In genomic region chr4:107826427-107826980, GRCh38 we compare ENCODE assay signal across 11 cellular contexts. TPM values are rescaled to one million over a fixed set of nuclear protein-coding genes. Genes with fewer than 3 reads are reported as not detected.
DNase-seq lines count a peak whose midpoint lies in the region; ATAC-seq, FAIRE-seq and TF ChIP-seq lines count a peak whose summit lies in the region.
"Had no signal": no experiment of that assay in that cellular context is flagged by ENCODE, and none has a peak within 500 bp of the region (broad histone marks: within the 10 kb centered on the region; RNA-seq: fewer than 3 reads in every experiment).

No MANE protein-coding gene starts in this region.

- 3% methylated on average over 5 of the region's 5 CpGs for WGBS in HepG2 (ENCODE audit: low lambda C conversion rate)

- H4K20me1 ChIP-seq in HepG2 (ENCODE audit: insufficient read depth, low read length): no peaks in the 10 kb centered on the region

- H3K36me3 ChIP-seq in HepG2 (replicated peaks in 1 of 2; ENCODE audit: control insufficient read depth in 1 of 2, insufficient read depth in 2 of 2, low read length in 2 of 2): no peaks in the 10 kb centered on the region
- no peaks in the 10 kb centered on the region for H3K36me3 ChIP-seq in subcutaneous abdominal adipose tissue (ENCODE audit: control insufficient read depth in 5 of 5, insufficient read depth in 5 of 5, low read length in 5 of 5)
- H3K36me3 ChIP-seq: adrenal gland had no signal

- TF ChIP-seq CTCF in HepG2 (CRISPR knock-in tag; IDR thresholded peaks at IDR 0.05): no peak

- TF ChIP-seq POLR2A in HepG2 (IDR thresholded peaks at IDR 0.05; ENCODE audit: insufficient read depth in 1 of 2, low read depth in 2 of 2, low read length in 2 of 2): no peak

- no TSS peak for BruUV-seq in HepG2 (replicated peaks; lab: Mats Ljungman, UMichigan)

- H3K4me1 ChIP-seq in HepG2 (ENCODE audit: insufficient read depth, low read length): peaks cover 28% of the 10 kb centered on the region
- H3K4me1 ChIP-seq in subcutaneous abdominal adipose tissue (ENCODE audit: control insufficient read depth in 5 of 5, insufficient read depth in 5 of 5, low read length in 5 of 5): peaks cover 0 to 19% (median 16%) of the 10 kb centered on the region in 5 donors

- H3K27ac ChIP-seq in caudate nucleus (ENCODE audit: low read depth, low read length) (peak overlapping the region; percentile 2), HepG2 (ENCODE audit: extremely low read length, insufficient read depth, low read length) (peak overlapping the region; percentile 30), subcutaneous abdominal adipose tissue (ENCODE audit: low read depth, low read length) (no peak overlapping the region)
- H3K27ac ChIP-seq: adrenal gland had no signal

- FAIRE-seq in HepG2 (lab: Jason Lieb, UNC): peak; percentile 23

- no peaks in the 10 kb centered on the region for H3K9me3 ChIP-seq in HepG2 (ENCODE audit: low read length)
- no peaks in the 10 kb centered on the region for H3K9me3 ChIP-seq in subcutaneous abdominal adipose tissue (ENCODE audit: control insufficient read depth in 5 of 5, low read length in 5 of 5)
- H3K9me3 ChIP-seq: adrenal gland had no signal

- H3K27me3 Mint-ChIP-seq in activated CD8-positive, alpha-beta T cell treated with anti-CD3 and anti-CD28 coated beads, Interleukin-2, amount 10 ng/mL, durations not matched to agents 7 days and 5 days (ENCODE audit: low read depth): peaks cover 58% of the 10 kb centered on the region

- no peak overlapping the region for H3K27ac Mint-ChIP-seq in activated CD8-positive, alpha-beta T cell treated with anti-CD3 and anti-CD28 coated beads, Interleukin-2, amount 10 ng/mL, durations not matched to agents 7 days and 5 days
- H3K27ac Mint-ChIP-seq: activated CD4-positive, alpha-beta T cell treated with anti-CD3 and anti-CD28 coated beads, Interleukin-2, amount 10 ng/mL, durations not matched to agents 7 days and 5 days had no signal

- H3K4me2 ChIP-seq in HepG2 (ENCODE audit: low read depth, low read length): peak overlapping the region; percentile 97

- peak overlapping the region; percentile 47; the same call in 1 of the 2 replicates for H3K9ac ChIP-seq in HepG2 (ENCODE audit: insufficient read depth, low read depth, low read length)
- H3K9ac ChIP-seq in subcutaneous abdominal adipose tissue (ENCODE audit: low read length in 5 of 5): peak overlapping the region in 1 of 5 donors; percentile 90

- intact Hi-C loops in HepG2 (cut with micrococcal nuclease; ENCODE audit: unreplicated experiment): loop anchor here (2.0 to 10.0 kb wide), 4 partner anchors 36 to 158 kb away; partner anchors contain the start of gene HADH

- no peaks in the 10 kb centered on the region for H3K79me2 ChIP-seq in HepG2 (ENCODE audit: insufficient read depth, low read length)

- H3K36me3 Mint-ChIP-seq in activated CD8-positive, alpha-beta T cell treated with anti-CD3 and anti-CD28 coated beads, Interleukin-2, amount 10 ng/mL, durations not matched to agents 7 days and 5 days (ENCODE audit: low read depth): no peaks in the 10 kb centered on the region

- H3K4me3 Mint-ChIP-seq in activated CD8-positive, alpha-beta T cell treated with anti-CD3 and anti-CD28 coated beads, Interleukin-2, amount 10 ng/mL, durations not matched to agents 7 days and 5 days: no peak overlapping the region

- ATAC-seq in HepG2: peak; percentile 54
- ATAC-seq in activated CD8-positive, alpha-beta T cell treated with anti-CD3 and anti-CD28 coated beads, Interleukin-2, amount 10 ng/mL, durations not matched to agents 7 days and 5 days: no peak

- CTCF ChIA-PET in HepG2 (lab: Yijun Ruan, JAX; ENCODE audit: low intra/inter-chr PET ratio, low total read pairs): no interaction called here
- CTCF ChIA-PET in activated CD8-positive, alpha-beta T cell treated with anti-CD3 and anti-CD28 coated beads, Interleukin-2, amount 10 ng/mL, durations not matched to agents 7 days and 5 days (lab: Charles Lee): no interaction called here

- in situ Hi-C loops in HepG2 (cut with HindIII; ENCODE audit: extremely low pct_ligation_motif_present, low pct_unique_long_range_greater_than_20kb): no loop called here

- H3K27me3 ChIP-seq in HepG2 (ENCODE audit: control insufficient read depth in 1 of 2, insufficient read depth in 2 of 2, low read length in 2 of 2) (peaks cover 0 to 1% of the 10 kb centered on the region in 2 experiments; a peak in 2 of 5 replicates), subcutaneous abdominal adipose tissue (ENCODE audit: control insufficient read depth in 5 of 5, insufficient read depth in 4 of 5, low read length in 5 of 5) (no peaks in the 10 kb centered on the region)
- H3K27me3 ChIP-seq: adrenal gland had no signal

- no peak for TF ChIP-seq RAD21 in HepG2 (CRISPR knock-in tag; IDR thresholded peaks at IDR 0.05)

- H3K9me3 Mint-ChIP-seq in activated CD8-positive, alpha-beta T cell treated with anti-CD3 and anti-CD28 coated beads, Interleukin-2, amount 10 ng/mL, durations not matched to agents 7 days and 5 days (ENCODE audit: insufficient read depth): no peaks in the 10 kb centered on the region
- H3K9me3 Mint-ChIP-seq: activated CD4-positive, alpha-beta T cell treated with anti-CD3 and anti-CD28 coated beads, Interleukin-2, amount 10 ng/mL, durations not matched to agents 7 days and 5 days had no signal

- DNase-seq in HuH-7.5 (ENCODE audit: low spot score) (peak; percentile 13), caudate nucleus (lab: John Stamatoyannopoulos, UW) (no peak), HepG2 (ENCODE audit: low spot score) (no peak), NCI-H1694 treated with DMSO at 0.1 percent for 48 hours (lab: John Stamatoyannopoulos, UW) (no peak), hepatic stellate cell (ENCODE audit: low spot score) (no peak)
- no peak for DNase-seq in activated CD8-positive, alpha-beta T cell treated with anti-CD3 and anti-CD28 coated beads, Interleukin-2, amount 10 ng/mL, durations not matched to agents 7 days and 5 days
- DNase-seq: activated CD4-positive, alpha-beta T cell treated with anti-CD3 and anti-CD28 coated beads, Interleukin-2, amount 10 ng/mL, durations not matched to agents 7 days and 5 days; adrenal gland; stimulated activated CD4-positive, alpha-beta T cell treated with anti-CD3 and anti-CD28 coated beads, Interleukin-12 subunit alpha, Interleukin-12 subunit beta, amount 100 ng/mL, for 4 hours had no signal

- peak overlapping the region; percentile 99 for H2AFZ ChIP-seq in HepG2 (ENCODE audit: low read length)

- POLR2A ChIA-PET in HepG2 (lab: Yijun Ruan, JAX): interaction anchor here (0.7 to 1.2 kb wide), 2 partner anchors 106 to 140 kb away, joined by 3 to 7 read pairs; partner anchors contain the start of gene PAPSS1
- POLR2A ChIA-PET in activated CD8-positive, alpha-beta T cell treated with anti-CD3 and anti-CD28 coated beads, Interleukin-2, amount 10 ng/mL, durations not matched to agents 7 days and 5 days (lab: Charles Lee): no interaction called here

- H3K4me1 Mint-ChIP-seq in activated CD8-positive, alpha-beta T cell treated with anti-CD3 and anti-CD28 coated beads, Interleukin-2, amount 10 ng/mL, durations not matched to agents 7 days and 5 days (ENCODE audit: low read depth): peaks cover 9% of the 10 kb centered on the region

- no peak for TF ChIP-seq EP300 in HepG2 (IDR thresholded peaks at IDR 0.05; ENCODE audit: low read depth in 2 of 2, low read length in 2 of 2)
- no peak for TF ChIP-seq EP300 in HepG2 (CRISPR knock-in tag; IDR thresholded peaks at IDR 0.05; ENCODE audit: borderline replicate concordance)

- H3K4me3 ChIP-seq in HepG2 (replicated peaks in 1 of 3; ENCODE audit: insufficient read depth in 1 of 3, low read depth in 2 of 3, low read length in 3 of 3) (peak overlapping the region; percentile 52 to 91 (median 80)), subcutaneous abdominal adipose tissue (ENCODE audit: low read depth in 1 of 5, low read length in 5 of 5) (peak overlapping the region in 3 of 5 donors; percentile 74 to 86 (median 83))

TF ChIP-seq in HepG2, 621 proteins besides CTCF, POLR2A, EP300 and RAD21 (continues in another document):
- peak; percentile 94 for TF ChIP-seq ZNF121 (CRISPR knock-in tag; IDR thresholded peaks at IDR 0.05)
- TF ChIP-seq YY1 (IDR thresholded peaks at IDR 0.05; ENCODE audit: insufficient read depth, insufficient replicate concordance, low read depth, low read length): peak; percentile 43
- TF ChIP-seq ZNF362 (CRISPR knock-in tag; IDR thresholded peaks at IDR 0.05; ENCODE audit: borderline replicate concordance): peak; percentile 77; the same call in 1 of the 2 replicates

RNA-seq across cellular contexts. Expression of gene SGMS2, which starts 1.8 kb away (rescaled TPM):
- 1.2 and 1.3 TPM in 2 replicates for total RNA-seq in HepG2 (2016; rRNA removed; fragmentation: Illumina TruSeq; extraction: Trizol)
- 0.51 and 0.62 TPM in 2 replicates for total RNA-seq in HepG2 (2016; cell fraction: cytosol; rRNA removed; fragmentation: Illumina TruSeq; extraction: Trizol; ENCODE audit: low read depth)
- 1.4 TPM in 2 replicates for total RNA-seq in HepG2 (2016; cell fraction: insoluble cytoplasmic fraction; rRNA removed; fragmentation: Illumina TruSeq; extraction: Trizol)
- total RNA-seq in HepG2 (2016; cell fraction: membrane; rRNA removed; fragmentation: Illumina TruSeq; extraction: Trizol): 0.72 and 0.99 TPM in 2 replicates
- 1.2 and 1.7 TPM in 2 replicates for total RNA-seq in HepG2 (2016; cell fraction: nucleus; rRNA removed; fragmentation: Illumina TruSeq; extraction: Trizol)
- polyA plus RNA-seq in HepG2 (2011; rRNA removed): 1.7 and 2.0 TPM in 2 replicates
- 2.0 and 2.5 TPM in 2 replicates for polyA plus RNA-seq in HepG2 (2011; cell fraction: cytosol; rRNA removed)
- 1.00 and 1.9 TPM in 2 replicates for polyA plus RNA-seq in HepG2 (2011; cell fraction: nucleus; rRNA removed)
- polyA plus RNA-seq in HepG2 (2012): 0.93 TPM in 2 replicates
- 0.08 and 0.22 TPM in 2 replicates for polyA plus RNA-seq in HepG2 (2016; cell fraction: cytosol; fragmentation: Illumina TruSeq; extraction: Trizol; ENCODE audit: low read depth)
- polyA plus RNA-seq in HepG2 (2016; cell fraction: insoluble cytoplasmic fraction; fragmentation: Illumina TruSeq; extraction: Trizol; ENCODE audit: low read depth): 0.44 and 0.46 TPM in 2 replicates
- 0.29 and 0.37 TPM in 2 replicates for polyA plus RNA-seq in HepG2 (2016; cell fraction: membrane; fragmentation: Illumina TruSeq; extraction: Trizol; ENCODE audit: low read depth)
- 0.57 and 0.93 TPM in 2 replicates for polyA plus RNA-seq in HepG2 (2016; cell fraction: nucleus; fragmentation: Illumina TruSeq; extraction: Trizol; ENCODE audit: insufficient read depth, low read depth)
- polyA minus RNA-seq in HepG2 (2011; rRNA and poly(A)+ RNA removed; ENCODE audit: low replicate concordance): 9.5 and 44.2 TPM in 2 replicates
- 1.8 and 3.6 TPM in 2 replicates for polyA minus RNA-seq in HepG2 (2011; cell fraction: cytosol; rRNA and poly(A)+ RNA removed)
- polyA minus RNA-seq in HepG2 (2011; cell fraction: nucleus; rRNA and poly(A)+ RNA removed): 5.3 and 7.5 TPM in 2 replicates
- not detected for total RNA-seq in activated CD8-positive, alpha-beta T cell treated with anti-CD3 and anti-CD28 coated beads, Interleukin-2, amount 10 ng/mL, durations not matched to agents 7 days and 5 days
- total RNA-seq: OCI-LY7 had no signal
